In the genomic region with DNA sequence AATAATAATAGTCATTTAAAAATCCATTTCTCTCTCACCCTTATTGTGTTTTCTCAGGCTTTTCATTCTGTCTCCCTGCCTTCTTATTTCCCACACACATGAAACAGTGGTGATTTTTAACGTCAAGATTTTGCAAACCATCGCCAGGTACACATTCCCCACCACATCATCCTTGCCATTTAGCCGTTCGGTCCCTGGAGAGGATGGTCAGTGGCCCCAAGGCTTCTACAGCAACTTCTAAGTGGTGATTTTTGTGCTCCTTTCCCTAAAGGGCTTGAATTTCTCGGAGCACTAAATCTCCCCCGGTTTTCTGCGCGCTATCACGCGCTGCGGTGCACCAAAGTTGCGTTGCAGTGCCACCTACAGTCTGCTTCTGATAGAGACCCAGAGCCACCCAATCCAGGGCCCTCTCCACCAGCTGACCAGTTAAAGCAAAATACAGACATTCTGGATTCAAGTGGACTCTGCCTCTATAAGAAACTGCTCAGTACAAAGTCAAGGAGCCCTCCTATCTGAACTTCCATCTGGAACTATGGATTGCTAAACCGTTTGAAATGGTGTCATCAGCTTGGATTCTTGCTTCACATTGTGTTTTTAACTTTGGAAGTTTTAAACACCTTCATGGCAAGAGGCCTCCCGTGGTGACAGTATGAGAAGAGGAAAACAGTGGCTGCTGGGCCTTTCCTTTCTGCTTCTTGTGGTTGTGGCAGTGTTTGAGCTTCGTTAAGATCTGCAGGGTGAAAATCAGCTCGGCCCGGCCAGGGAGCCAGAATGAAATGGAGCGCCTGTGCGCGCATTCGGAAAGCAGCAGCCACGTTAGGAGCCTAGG, we compare ENCODE assay signal across 8 cellular contexts.
DNase-seq lines count a peak whose midpoint lies in the region; ATAC-seq, FAIRE-seq and TF ChIP-seq lines count a peak whose summit lies in the region.

No MANE protein-coding gene starts in this region.

- H3K4me3 ChIP-seq in WI38 (ENCODE audit: low read depth, low read length) = no peak overlapping the region

- FAIRE-seq in A204.1 (lab: Jason Lieb, UNC) = peak; percentile 46

- DNase-seq in NCI-H2107 treated with DMSO at 0.1 percent for 48 hours (lab: John Stamatoyannopoulos, UW; ENCODE audit: unreplicated experiment) (peak; percentile 81), left kidney (ENCODE audit: low read depth, low spot score) (peak; percentile 89)
- peak; percentile 30 for DNase-seq in central memory CD4-positive, alpha-beta T cell
- DNase-seq in stimulated activated CD4-positive, alpha-beta T cell treated with anti-CD3 and anti-CD28 coated beads, Interleukin-4, amount 100 ng/mL, for 1 hour = peak; percentile 52

- peak; percentile 42; the same call in 1 of the 2 replicates for TF ChIP-seq CTCF in WI38 (IDR thresholded peaks at IDR 0.05; ENCODE audit: low read depth, low read length)

- ATAC-seq in GM18498 (IDR thresholded peaks at IDR 0.05; ENCODE audit: unreplicated experiment) = peak; percentile 94
- ATAC-seq in HG02938 (IDR thresholded peaks at IDR 0.05; ENCODE audit: unreplicated experiment) = peak; percentile 92

Comparison
In these comparisons a context has a peak if more than half of its experiments do, and no peak if none do; other contexts are left out.
1. DNase-seq: peak in every context shown above with its lines; median percentile 89 in left kidney; 81 in NCI-H2107 treated with DMSO at 0.1 percent for 48 hours; 52 in stimulated activated CD4-positive, alpha-beta T cell treated with anti-CD3 and anti-CD28 coated beads, Interleukin-4, amount 100 ng/mL, for 1 hour; 30 in central memory CD4-positive, alpha-beta T cell.